ENCODE assay signal across 8 cellular contexts in the genomic region with DNA sequence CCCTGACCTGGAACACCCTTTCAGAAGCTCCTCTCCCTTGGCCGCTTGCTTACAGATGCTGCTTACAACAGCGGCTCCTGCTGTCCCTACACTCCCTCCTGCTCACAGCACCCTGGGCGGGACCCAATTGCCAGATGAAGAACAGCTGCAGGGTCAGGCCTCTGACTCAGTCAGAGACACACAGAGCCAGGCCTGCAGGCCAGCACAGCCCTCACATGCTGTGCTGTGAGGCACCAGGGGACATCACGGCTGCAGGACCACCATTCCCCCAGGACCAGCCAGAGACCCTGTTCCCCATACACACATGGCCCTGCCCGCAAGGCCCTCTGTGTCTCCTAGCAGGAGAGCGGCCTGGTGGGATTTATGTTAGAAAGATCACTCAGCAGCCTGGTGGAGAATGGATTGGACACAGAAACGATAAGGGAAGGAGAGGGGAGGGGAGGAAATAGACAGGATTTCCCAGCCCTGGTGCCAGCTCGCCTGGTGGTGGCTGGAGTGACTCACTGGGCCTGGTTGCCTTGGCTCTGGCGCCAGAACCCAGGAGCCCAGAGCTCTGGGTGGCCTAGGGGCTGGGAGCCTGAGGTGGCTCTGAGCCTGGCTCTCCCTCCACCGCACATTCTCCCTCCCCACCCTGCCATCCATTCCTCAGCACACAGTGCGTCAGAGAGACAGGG. TPM values are rescaled to one million over a fixed set of nuclear protein-coding genes. Genes with fewer than 3 reads are reported as not detected.
DNase-seq lines count a peak whose midpoint lies in the region.

No MANE protein-coding gene starts in this region.

- H3K27me3 ChIP-seq in SJCRH30 = no peaks in the 10 kb centered on the region
- no peaks in the 10 kb centered on the region for H3K27me3 ChIP-seq in esophagus (ENCODE audit: control insufficient read depth in 1 of 2, insufficient read depth in 2 of 2, low read length in 2 of 2)
- no peaks in the 10 kb centered on the region for H3K27me3 ChIP-seq in muscle layer of duodenum (ENCODE audit: low read depth, low read length)

- 27 to 45% methylated on average over 11 of the region's 11 CpGs for WGBS in esophagus, 2 donors

- H3K9me3 ChIP-seq in SJCRH30 (replicated peaks) = no peaks in the 10 kb centered on the region; the same call in 1 of the 2 replicates
- no peaks in the 10 kb centered on the region for H3K9me3 ChIP-seq in esophagus (ENCODE audit: control insufficient read depth in 2 of 2, insufficient read depth in 1 of 2, low read depth in 1 of 2, low read length in 1 of 2)
- H3K9me3 ChIP-seq in muscle layer of duodenum (ENCODE audit: control insufficient read depth in 1 of 2, low read length in 2 of 2) = no peaks in the 10 kb centered on the region

- DNase-seq in GM04504 (ENCODE audit: low read depth) = peak; percentile 94
- peak; percentile 95 to 96 for DNase-seq in SJCRH30
- DNase-seq in CD1c-positive myeloid dendritic cell (ENCODE audit: extremely low spot score) = no peak
- DNase-seq in activated CD4-positive, alpha-beta T cell treated with anti-CD3 and anti-CD28 coated beads, Interleukin-2, amount 50 U/mL, for 1 hour = no peak
- DNase-seq in GM19238 (ENCODE audit: insufficient read length, low spot score) = no peak
- DNase-seq in NK-92 (lab: John Stamatoyannopoulos, UW; ENCODE audit: unreplicated experiment) = no peak

- H3K27ac ChIP-seq in SJCRH30 (peak overlapping the region; percentile 92), esophagus (ENCODE audit: low read depth in 2 of 2, low read length in 1 of 2) (peak overlapping the region; percentile 93 to 94), muscle layer of duodenum (ENCODE audit: low read length) (peak overlapping the region; percentile 90)

- H3K4me3 ChIP-seq in SJCRH30 (peak overlapping the region; percentile 28), esophagus (ENCODE audit: low read depth in 1 of 2, low read length in 2 of 2) (no peak overlapping the region), muscle layer of duodenum (ENCODE audit: low read depth in 1 of 2, low read length in 2 of 2) (peak overlapping the region in 1 of 2 donors; percentile 23)

- H3K4me1 ChIP-seq in SJCRH30 = peaks cover 17% of the 10 kb centered on the region
- H3K4me1 ChIP-seq in esophagus (ENCODE audit: control insufficient read depth in 2 of 2, insufficient read depth in 2 of 2, low read length in 1 of 2) = peaks cover 8 to 34% of the 10 kb centered on the region in 2 donors
- peaks cover 30 to 48% of the 10 kb centered on the region in 2 donors for H3K4me1 ChIP-seq in muscle layer of duodenum (ENCODE audit: control insufficient read depth in 1 of 2, insufficient read depth in 2 of 2, low read length in 2 of 2)

- H3K36me3 ChIP-seq in SJCRH30 = no peaks in the 10 kb centered on the region
- no peaks in the 10 kb centered on the region for H3K36me3 ChIP-seq in esophagus (ENCODE audit: control insufficient read depth in 2 of 2, insufficient read depth in 2 of 2, low read length in 1 of 2)
- H3K36me3 ChIP-seq in muscle layer of duodenum (ENCODE audit: control insufficient read depth in 1 of 2, insufficient read depth in 2 of 2, low read length in 2 of 2) = no peaks in the 10 kb centered on the region

RNA-seq across cellular contexts. Expression of a gene that starts 6.7 kb away (rescaled TPM):
- total RNA-seq in SJCRH30 (2014; rRNA removed; shearing (Covaris generic)) = 4.5 and 4.8 TPM in 2 replicates
- 10 to 100 TPM; 26.6 to 27.8 TPM for polyA plus RNA-seq in esophagus

RNA-seq across cellular contexts. Expression of a gene that starts 29.2 kb away (rescaled TPM):
- total RNA-seq in SJCRH30 (2014; rRNA removed; shearing (Covaris generic)) = 0.35 and 0.67 TPM in 2 replicates
- polyA plus RNA-seq in esophagus = under 1 TPM; 0.33 to 0.98 TPM

RNA-seq across cellular contexts. Expression of a gene that starts 39.3 kb away (rescaled TPM):
- not detected in 2 replicates for total RNA-seq in SJCRH30 (2014; rRNA removed; shearing (Covaris generic))
- 1 to 10 TPM; 2.4 to 4.8 TPM for polyA plus RNA-seq in esophagus

RNA-seq across cellular contexts. Expression of a gene that starts 54.6 kb away (rescaled TPM):
- 3.5 and 4.5 TPM in 2 replicates for total RNA-seq in SJCRH30 (2014; rRNA removed; shearing (Covaris generic))
- 1 to 10 TPM; 1.1 to 1.2 TPM for polyA plus RNA-seq in esophagus

Comparison
In these comparisons a context has a peak if more than half of its experiments do, and no peak if none do; other contexts are left out.
1. DNase-seq: peak in GM04504 (single experiment) and SJCRH30 (2 of 2); none in CD1c-positive myeloid dendritic cell (single experiment), activated CD4-positive, alpha-beta T cell treated with anti-CD3 and anti-CD28 coated beads, Interleukin-2, amount 50 U/mL, for 1 hour (single experiment), GM19238 (single experiment) and NK-92 (single experiment).
2. Peak in every context shown above with its lines, with median percentiles within 50 percentile points of each other: H3K27ac ChIP-seq.